9 cellular contexts compared by ENCODE assay signal in the genomic region with DNA sequence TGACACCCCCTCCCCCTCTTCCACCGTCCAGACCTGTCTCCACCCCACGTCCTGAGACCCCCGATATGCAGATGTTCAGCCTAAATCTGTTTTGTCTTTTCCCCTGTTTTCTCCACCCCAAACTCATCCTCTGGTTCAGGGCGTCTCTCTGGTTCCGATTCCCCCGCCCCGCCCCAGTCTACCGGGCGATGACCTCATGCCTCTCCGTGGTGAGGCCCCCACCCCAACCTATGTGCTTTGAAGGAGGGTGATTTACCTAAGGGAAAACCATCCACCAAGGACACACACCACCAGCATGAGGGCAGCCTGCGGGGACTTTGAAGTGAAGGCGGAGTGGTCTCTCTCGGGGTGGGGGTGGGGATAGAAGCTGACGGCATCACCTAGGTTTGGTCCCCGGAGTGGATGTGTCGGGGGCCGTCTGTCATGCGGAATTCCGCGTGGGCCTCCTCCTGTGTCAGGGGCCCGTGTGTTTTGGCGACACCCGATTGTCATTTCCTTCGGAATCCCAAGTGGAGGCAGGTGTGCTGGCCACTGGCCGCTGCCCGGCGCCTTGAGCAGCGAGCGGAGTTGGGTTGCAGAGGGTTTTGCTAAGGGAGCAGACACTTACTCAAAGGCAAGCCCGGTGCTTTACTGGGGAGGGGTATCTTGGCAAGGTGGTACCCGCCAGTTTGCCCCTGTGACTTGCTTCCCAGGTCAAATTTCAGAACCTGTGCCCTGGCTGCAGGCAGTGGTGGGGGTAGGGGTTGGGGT. TPM values are rescaled to one million over a fixed set of nuclear protein-coding genes. Genes with fewer than 3 reads are reported as not detected.
A peak's percentile ranks its signal among the peaks of the same experiment; 100 is the strongest.
DNase-seq lines count a peak whose midpoint lies in the region; ATAC-seq and TF ChIP-seq lines count a peak whose summit lies in the region.
"Had no signal": no experiment of that assay in that cellular context is flagged by ENCODE, and none has a peak within 500 bp of the region (broad histone marks: within the 10 kb centered on the region; RNA-seq: fewer than 3 reads in every experiment).

No MANE protein-coding gene starts in this region.

- H3K4me3 ChIP-seq in SK-N-MC (peak overlapping the region; percentile 93), choroid plexus epithelial cell (ENCODE audit: low read depth, low read length) (peak overlapping the region; percentile 80), thyroid gland (replicated peaks in 1 of 3) (peak overlapping the region; percentile 24 to 98 (median 73))

- peaks cover 6% of the 10 kb centered on the region for H3K36me3 Mint-ChIP-seq in mesothelial cell of epicardium

- H3K27me3 ChIP-seq in thyroid gland = no peaks in the 10 kb centered on the region

- H3K36me3 ChIP-seq in SK-N-MC (ENCODE audit: insufficient read depth, low read length) (peaks cover 21% of the 10 kb centered on the region; the same call in 1 of the 2 replicates), thyroid gland (no peaks in the 10 kb centered on the region)

- H3K27ac Mint-ChIP-seq in mesothelial cell of epicardium = peak overlapping the region; percentile 91

- WGBS in thyroid gland, 2 donors = 22 to 24% methylated on average over 20 to 24 of the region's 31 CpGs

- no peaks in the 10 kb centered on the region for H3K9me3 Mint-ChIP-seq in mesothelial cell of epicardium

- peaks cover 8 to 15% of the 10 kb centered on the region in 2 donors for H3K4me1 ChIP-seq in thyroid gland

- TF ChIP-seq CTCF in choroid plexus epithelial cell (conservative IDR thresholded peaks at IDR 0.05; ENCODE audit: low read depth, low read length) (no peak), mesothelial cell of epicardium (IDR thresholded peaks at IDR 0.05; ENCODE audit: unreplicated experiment) (no peak), thyroid gland (IDR thresholded peaks at IDR 0.05) (no peak)

- intact Hi-C loops in thyroid gland (cut with DNase I) = no loop called here

- peak overlapping the region; percentile 96 for H3K9ac ChIP-seq in SK-N-MC (ENCODE audit: insufficient read length)

- peak; percentile 16 for DNase-seq in EL
- DNase-seq in SK-N-MC (ENCODE audit: low read depth, low spot score) = no peak
- DNase-seq in choroid plexus epithelial cell (ENCODE audit: low read depth) = no peak
- DNase-seq in mesothelial cell of epicardium (ENCODE audit: low spot score in 2 of 2, unreplicated experiment in 2 of 2) = peak in 1 of 2 experiments; percentile 48
- DNase-seq in thyroid gland = peak; percentile 44 to 48
- DNase-seq in RKO (ENCODE audit: low spot score) = no peak

- H3K9me3 ChIP-seq in SK-N-MC (ENCODE audit: low read depth, low read length) (no peaks in the 10 kb centered on the region), thyroid gland (no peaks in the 10 kb centered on the region)

- H3K4me1 Mint-ChIP-seq in mesothelial cell of epicardium = peaks cover 28% of the 10 kb centered on the region

- ATAC-seq in GM19328 (IDR thresholded peaks at IDR 0.05; ENCODE audit: unreplicated experiment) = no peak
- no peak for ATAC-seq in GM21576 (IDR thresholded peaks at IDR 0.05; ENCODE audit: unreplicated experiment)

- no peak for TF ChIP-seq POLR2A in thyroid gland (IDR thresholded peaks at IDR 0.05)

- H3K27me3 Mint-ChIP-seq in mesothelial cell of epicardium (ENCODE audit: low read depth) = no peaks in the 10 kb centered on the region

- H3K4me3 Mint-ChIP-seq in mesothelial cell of epicardium = peak overlapping the region; percentile 92

- H3K27ac ChIP-seq in SK-N-MC = no peak overlapping the region
- peak overlapping the region in 1 of 3 donors; percentile 12 for H3K27ac ChIP-seq in thyroid gland

RNA-seq across cellular contexts. Expression of gene FZR1, which starts 1.4 kb away (rescaled TPM):
- total RNA-seq in mesothelial cell of epicardium (53.7 to 54.9 TPM (median 53.9 TPM) in 3 replicates), thyroid gland (10 to 100 TPM; 28.6 to 56.0 (median 36.1) TPM)

RNA-seq across cellular contexts. Expression of gene DOHH, which starts 7.1 kb away (rescaled TPM):
- total RNA-seq in mesothelial cell of epicardium (8.5 to 9.1 TPM (median 8.7 TPM) in 3 replicates), thyroid gland (10 to 100 TPM in 3 of 4 donors, 1 to 10 TPM in 1; 9.0 to 18.9 (median 13.6) TPM)

RNA-seq across cellular contexts. Expression of gene SMIM44, which starts 24.3 kb away (rescaled TPM):
- total RNA-seq in mesothelial cell of epicardium (not detected in 3 replicates), thyroid gland (not detected)
- total RNA-seq: M059J had no signal

RNA-seq across cellular contexts. Expression of gene SMIM24, which starts 27.2 kb away (rescaled TPM):
- total RNA-seq in mesothelial cell of epicardium (0.60 TPM in 1 of 3 replicates, not detected in the others), thyroid gland (not detected)
- total RNA-seq: M059J had no signal

RNA-seq across cellular contexts. Expression of gene TEKTIP1, which starts 31.4 kb away (rescaled TPM):
- 2.3 to 3.5 TPM (median 2.6 TPM) in 3 replicates for total RNA-seq in mesothelial cell of epicardium
- 1 to 10 TPM in 3 of 4 donors, not detected in 1; 1.2 to 3.3 (median 1.9) TPM for total RNA-seq in thyroid gland
- total RNA-seq: M059J had no signal

Comparison
In these comparisons a context has a peak if more than half of its experiments do, and no peak if none do; other contexts are left out.
1. DNase-seq: peak in EL (single experiment) and thyroid gland (2 of 2); none in SK-N-MC (single experiment), choroid plexus epithelial cell (single experiment) and RKO (single experiment).
2. Peak in every context shown above with its lines, with median percentiles within 50 percentile points of each other: H3K4me3 ChIP-seq.